Comparison of ENCODE assay signal across 8 cellular contexts in the genomic region with DNA sequence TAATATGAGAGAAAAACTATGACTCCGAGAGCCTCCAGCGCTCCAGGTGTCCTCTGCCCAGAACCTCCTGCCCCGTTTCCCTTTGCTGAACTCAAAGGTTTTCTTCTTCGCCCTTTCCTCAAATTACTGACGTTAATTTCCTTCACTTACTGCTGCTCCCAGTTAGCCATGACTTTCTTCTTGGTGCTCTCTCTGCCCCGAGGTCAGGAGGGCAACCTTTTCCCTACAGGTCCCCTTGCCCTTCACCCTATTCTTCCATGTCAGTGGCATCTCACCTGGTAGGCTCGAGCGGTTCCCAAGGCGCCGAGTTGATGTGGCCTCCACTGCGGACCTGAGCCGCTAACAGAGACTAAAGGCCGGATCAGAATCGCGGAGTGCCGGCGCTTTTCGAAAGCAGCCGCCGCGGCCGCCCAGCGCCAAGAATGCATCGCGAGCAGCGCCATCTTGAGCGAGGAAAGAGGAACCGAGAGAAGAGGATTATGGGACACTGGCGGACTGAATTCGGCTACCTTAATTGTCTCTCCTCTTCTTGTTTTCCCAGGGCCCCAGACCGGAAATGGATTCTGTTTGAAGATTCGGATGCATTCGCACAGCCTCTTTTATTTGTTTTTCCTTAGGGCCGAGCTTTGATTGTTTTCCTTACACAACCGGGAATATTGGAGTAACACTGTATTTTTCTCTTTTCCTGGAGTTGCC. TPM values are rescaled to one million over a fixed set of nuclear protein-coding genes. Genes with fewer than 3 reads are reported as not detected.
A peak's percentile ranks its signal among the peaks of the same experiment; 100 is the strongest.
DNase-seq lines count a peak whose midpoint lies in the region; TF ChIP-seq lines count a peak whose summit lies in the region.

A gene (minus strand): TSS at position 454 of the 696 bp plus-strand sequence. CDS start 11 bp downstream, at position 443.

- peak within 1 kb of the TSS; percentile 99 for H3K4me3 Mint-ChIP-seq in activated naive CD4-positive, alpha-beta T cell treated with anti-CD3 and anti-CD28 coated beads for 36 hours

- H3K9me2 ChIP-seq in MM.1S (replicated peaks; ENCODE audit: insufficient read depth, low read length) = no peaks in the 10 kb centered on the region

- H3K9ac ChIP-seq in ES-I3 (ENCODE audit: low read depth, low read length) (peak within 1 kb of the TSS; percentile 81), MM.1S (ENCODE audit: low read length) (peak within 1 kb of the TSS; percentile 75)

- H3K36me3 ChIP-seq in ES-I3 (ENCODE audit: insufficient read depth, low read length) = no peaks in the 10 kb centered on the region
- H3K36me3 ChIP-seq in H7 (replicated peaks; ENCODE audit: control insufficient read depth, insufficient read depth, low read length) = no peaks in the 10 kb centered on the region
- no peaks in the 10 kb centered on the region for H3K36me3 ChIP-seq in MM.1S (replicated peaks; ENCODE audit: insufficient read depth, low read length)
- no peaks in the 10 kb centered on the region for H3K36me3 ChIP-seq in SJCRH30
- no peaks in the 10 kb centered on the region for H3K36me3 ChIP-seq in neutrophil

- peak; percentile 50 for DNase-seq in H7
- DNase-seq in MM.1S = peak; percentile 71
- DNase-seq in SJCRH30 = peak; percentile 74 to 87
- DNase-seq in activated naive CD4-positive, alpha-beta T cell treated with anti-CD3 and anti-CD28 coated beads for 36 hours = peak; percentile 68
- DNase-seq in germinal center (ENCODE audit: low spot score) = peak; percentile 50

- H3K9me3 ChIP-seq in ES-I3 (ENCODE audit: control insufficient read depth, insufficient read depth, low read length) = no peaks in the 10 kb centered on the region
- H3K9me3 ChIP-seq in MM.1S (replicated peaks; ENCODE audit: insufficient read depth, low read length) = no peaks in the 10 kb centered on the region
- H3K9me3 ChIP-seq in SJCRH30 (replicated peaks) = no peaks in the 10 kb centered on the region
- H3K9me3 ChIP-seq in neutrophil = no peaks in the 10 kb centered on the region

- H3K27ac ChIP-seq in MM.1S (ENCODE audit: low read length) (peak within 1 kb of the TSS; percentile 66; the same call in 1 of the 2 replicates), SJCRH30 (peak within 1 kb of the TSS; percentile 84), neutrophil (peak within 1 kb of the TSS; percentile 75)

- peak within 1 kb of the TSS; percentile 96 for H3K27ac Mint-ChIP-seq in activated naive CD4-positive, alpha-beta T cell treated with anti-CD3 and anti-CD28 coated beads for 36 hours

- H3K4me3 ChIP-seq in H7 (ENCODE audit: insufficient read depth, low read depth, low read length) = peak within 1 kb of the TSS; percentile 47
- peak within 1 kb of the TSS; percentile 77 for H3K4me3 ChIP-seq in MM.1S (ENCODE audit: low read length)
- peak within 1 kb of the TSS; percentile 92 for H3K4me3 ChIP-seq in SJCRH30
- peak within 1 kb of the TSS; percentile 66 to 71 for H3K4me3 ChIP-seq in neutrophil (ENCODE audit: low read depth in 1 of 2, low read length in 1 of 2)

- no peaks in the 10 kb centered on the region for H3K27me3 ChIP-seq in H7 (ENCODE audit: control insufficient read depth, insufficient read depth, low read length)
- H3K27me3 ChIP-seq in MM.1S (replicated peaks; ENCODE audit: insufficient read depth, low read length) = no peaks in the 10 kb centered on the region
- H3K27me3 ChIP-seq in SJCRH30 = no peaks in the 10 kb centered on the region
- H3K27me3 ChIP-seq in neutrophil = no peaks in the 10 kb centered on the region

- peaks cover 49% of the 10 kb centered on the region for H3K4me1 Mint-ChIP-seq in activated naive CD4-positive, alpha-beta T cell treated with anti-CD3 and anti-CD28 coated beads for 36 hours (ENCODE audit: low read depth)

- intact Hi-C loops in activated naive CD4-positive, alpha-beta T cell treated with anti-CD3 and anti-CD28 coated beads for 36 hours (cut with micrococcal nuclease) = loop anchor here (1.0 to 5.0 kb wide), 6 partner anchors 59 to 1944 kb away; a partner anchor contains a TSS

- CTCF ChIA-PET in activated naive CD4-positive, alpha-beta T cell treated with anti-CD3 and anti-CD28 coated beads for 36 hours (lab: Charles Lee) = no interaction called here

- H3K36me3 Mint-ChIP-seq in activated naive CD4-positive, alpha-beta T cell treated with anti-CD3 and anti-CD28 coated beads for 36 hours (ENCODE audit: low read depth) = peaks cover 5% of the 10 kb centered on the region

- no peaks in the 10 kb centered on the region for H4K20me1 ChIP-seq in MM.1S (ENCODE audit: insufficient read depth, low read length)

- no peaks in the 10 kb centered on the region for H3K27me3 Mint-ChIP-seq in activated naive CD4-positive, alpha-beta T cell treated with anti-CD3 and anti-CD28 coated beads for 36 hours (ENCODE audit: low read depth)

- peak; percentile 10; the same call in 1 of the 2 replicates for TF ChIP-seq CTCF in MM.1S (IDR thresholded peaks at IDR 0.05; ENCODE audit: low read length)
- no peak for TF ChIP-seq CTCF in neutrophil (IDR thresholded peaks at IDR 0.05)
- no peak for TF ChIP-seq CTCF in subcutaneous adipose tissue (IDR thresholded peaks at IDR 0.05; ENCODE audit: low read depth)

- H3K4me1 ChIP-seq in ES-I3 (ENCODE audit: insufficient read depth, low read length) (no peaks in the 10 kb centered on the region), MM.1S (ENCODE audit: low read length) (no peaks in the 10 kb centered on the region), SJCRH30 (peaks cover 6% of the 10 kb centered on the region; the same call in 1 of the 2 replicates), neutrophil (ENCODE audit: control insufficient read depth in 1 of 2, insufficient read depth in 1 of 2, low read depth in 1 of 2, low read length in 1 of 2) (peaks cover 0 to 3% of the 10 kb centered on the region in 2 experiments)

- no peaks in the 10 kb centered on the region for H3F3A ChIP-seq in MM.1S (ENCODE audit: insufficient read depth, low read length)

- peak within 1 kb of the TSS; percentile 96 for H2AFZ ChIP-seq in MM.1S (ENCODE audit: low read length)

- H3K4me2 ChIP-seq in MM.1S (ENCODE audit: low read depth, low read length) = peak within 1 kb of the TSS; percentile 75

- H3K79me2 ChIP-seq in MM.1S (ENCODE audit: low read length) = peaks cover 34% of the 10 kb centered on the region

- no peaks in the 10 kb centered on the region for H3K9me3 Mint-ChIP-seq in activated naive CD4-positive, alpha-beta T cell treated with anti-CD3 and anti-CD28 coated beads for 36 hours

RNA-seq across cellular contexts. Expression of the gene that starts here (rescaled TPM):
- 30.6 and 45.2 TPM in 2 replicates for total RNA-seq in H7 (2014; rRNA removed; shearing (Covaris generic))
- 44.2 and 52.3 TPM in 2 replicates for total RNA-seq in SJCRH30 (2014; rRNA removed; shearing (Covaris generic))
- total RNA-seq in activated naive CD4-positive, alpha-beta T cell treated with anti-CD3 and anti-CD28 coated beads for 36 hours = 10 to 100 TPM; 46.8 to 47.6 TPM
- 10 to 100 TPM; 24.3 to 45.4 (median 32.6) TPM for total RNA-seq in subcutaneous adipose tissue

Comparison
In these comparisons a context has a peak if more than half of its experiments do, and no peak if none do; other contexts are left out.
1. Peak in every context shown above with its lines: DNase-seq, H3K4me3 ChIP-seq and H3K27ac ChIP-seq.